In genomic region chr22:44326549-44326881, GRCh38 we compare ENCODE assay signal across 9 cellular contexts. TPM values are rescaled to one million over a fixed set of nuclear protein-coding genes. Genes with fewer than 3 reads are reported as not detected.
DNase-seq lines count a peak whose midpoint lies in the region; ATAC-seq and TF ChIP-seq lines count a peak whose summit lies in the region.
"Had no signal": no experiment of that assay in that cellular context is flagged by ENCODE, and none has a peak within 500 bp of the region (broad histone marks: within the 10 kb centered on the region; RNA-seq: fewer than 3 reads in every experiment).

No MANE protein-coding gene starts in this region.

- TF ChIP-seq EP300 in sigmoid colon (IDR thresholded peaks at IDR 0.05): no peak

- ATAC-seq in HG03442 (IDR thresholded peaks at IDR 0.05; ENCODE audit: unreplicated experiment): no peak

- peak overlapping the region; percentile 52 for H3K9ac ChIP-seq in fibroblast of lung (ENCODE audit: insufficient read depth, low read length)

- H3K27me3 ChIP-seq in Caco-2 (replicated peaks; ENCODE audit: control insufficient read depth, insufficient read depth, low read length): no peaks in the 10 kb centered on the region
- H3K27me3 ChIP-seq in SJSA1 (replicated peaks): peaks cover 13% of the 10 kb centered on the region
- peaks cover 12% of the 10 kb centered on the region for H3K27me3 ChIP-seq in fibroblast of lung (ENCODE audit: control insufficient read depth, insufficient read depth, low read length)
- H3K27me3 ChIP-seq in sigmoid colon: peaks cover 0 to 4% (median 0%) of the 10 kb centered on the region in 3 donors

- BruUV-seq in Caco-2 (replicated peaks; lab: Mats Ljungman, UMichigan): no TSS peak

- in situ Hi-C loops in ACHN (cut with HindIII; ENCODE audit: low pct_ligation_motif_present, low pct_unique_long_range_greater_than_20kb, low sequenced_read_pairs): no loop called here

- no peak for TF ChIP-seq POLR2A in sigmoid colon (IDR thresholded peaks at IDR 0.05)

- no peaks in the 10 kb centered on the region for H3K4me1 Mint-ChIP-seq in Caco-2 (ENCODE audit: low read depth, unreplicated experiment)

- POLR2A ChIA-PET in Caco-2 (lab: Charles Lee): no interaction called here

- no peaks in the 10 kb centered on the region for H3K36me3 ChIP-seq in Caco-2 (ENCODE audit: control insufficient read depth, insufficient read depth, low read length)
- no peaks in the 10 kb centered on the region for H3K36me3 ChIP-seq in SJSA1
- H3K36me3 ChIP-seq in fibroblast of lung (ENCODE audit: control insufficient read depth, insufficient read depth, low read length): no peaks in the 10 kb centered on the region
- H3K36me3 ChIP-seq in sigmoid colon: no peaks in the 10 kb centered on the region

- no peaks in the 10 kb centered on the region for H3K9me3 Mint-ChIP-seq in Caco-2 (ENCODE audit: unreplicated experiment)
- H3K9me3 Mint-ChIP-seq: activated CD4-positive, alpha-beta memory T cell treated with anti-CD3 and anti-CD28 coated beads, Interleukin-2, amount 10 ng/mL, durations not matched to agents 7 days and 5 days had no signal

- DNase-seq in Caco-2 (no peak), SJSA1 (ENCODE audit: low read depth in 1 of 2, low spot score in 2 of 2) (no peak), fibroblast of lung (ENCODE audit: low read depth in 2 of 2) (no peak), sigmoid colon (no peak), SHP77 (lab: John Stamatoyannopoulos, UW) (no peak), ACHN (no peak)
- DNase-seq in NK-92 treated with Interleukin-12 subunit alpha and Interleukin-12 subunit beta, amount 100 ng/mL, for 24 hours (lab: John Stamatoyannopoulos, UW): no peak
- DNase-seq: activated CD4-positive, alpha-beta memory T cell treated with anti-CD3 and anti-CD28 coated beads, Interleukin-2, amount 10 ng/mL, durations not matched to agents 7 days and 5 days had no signal

- H4K20me1 ChIP-seq in fibroblast of lung (ENCODE audit: control insufficient read depth, extremely low read depth, insufficient read depth, low read length): no peaks in the 10 kb centered on the region

- no peaks in the 10 kb centered on the region for H3K36me3 Mint-ChIP-seq in Caco-2 (ENCODE audit: insufficient read depth, unreplicated experiment)

- 68 to 74% methylated on average over 7 of the region's 7 CpGs for WGBS in sigmoid colon, 2 donors

- peaks cover 18% of the 10 kb centered on the region for H3K27me3 Mint-ChIP-seq in Caco-2 (ENCODE audit: insufficient read depth, unreplicated experiment)

- peak overlapping the region; percentile 49 for H3K4me3 Mint-ChIP-seq in Caco-2 (ENCODE audit: unreplicated experiment)

- H3K4me3 ChIP-seq in Caco-2 (ENCODE audit: low read depth, low read length) (no peak overlapping the region), SJSA1 (peak overlapping the region; percentile 45), fibroblast of lung (replicated peaks in 1 of 4; ENCODE audit: control extremely low read depth in 1 of 4, insufficient read depth in 1 of 4, low read depth in 3 of 4, low read length in 4 of 4) (peak overlapping the region; percentile 56 to 89 (median 76)), sigmoid colon (peak overlapping the region; percentile 43 to 60 (median 54))

- intact Hi-C loops in Caco-2 (cut with micrococcal nuclease; ENCODE audit: unreplicated experiment) (no loop called here), sigmoid colon (cut with DNase I) (loop anchor here (10.0 kb wide), 2 partner anchors 298 to 332 kb away; no protein-coding TSS in a partner anchor)

- no peak overlapping the region for H3K27ac Mint-ChIP-seq in Caco-2 (ENCODE audit: unreplicated experiment)
- H3K27ac Mint-ChIP-seq: activated CD4-positive, alpha-beta memory T cell treated with anti-CD3 and anti-CD28 coated beads, Interleukin-2, amount 10 ng/mL, durations not matched to agents 7 days and 5 days had no signal

- H3K4me1 ChIP-seq in Caco-2 (no peaks in the 10 kb centered on the region), SJSA1 (replicated peaks) (peaks cover 10% of the 10 kb centered on the region), fibroblast of lung (ENCODE audit: control insufficient read depth, extremely low read depth, insufficient read depth, low read length) (no peaks in the 10 kb centered on the region), sigmoid colon (peaks cover 0 to 52% (median 37%) of the 10 kb centered on the region in 4 donors)

- peak overlapping the region; percentile 59 for H3K4me2 ChIP-seq in fibroblast of lung (ENCODE audit: extremely low read depth, insufficient read depth, low read length)

- no peak overlapping the region for H2AFZ ChIP-seq in fibroblast of lung (ENCODE audit: low read length)

- CTCF ChIA-PET in Caco-2 (lab: Charles Lee): no interaction called here

- H3K27ac ChIP-seq in SJSA1 (no peak overlapping the region), fibroblast of lung (ENCODE audit: insufficient read depth, low read length) (no peak overlapping the region), sigmoid colon (peak overlapping the region; percentile 52 to 69 (median 64))

- no peaks in the 10 kb centered on the region for H3K9me3 ChIP-seq in Caco-2
- H3K9me3 ChIP-seq in SJSA1 (replicated peaks): no peaks in the 10 kb centered on the region
- H3K9me3 ChIP-seq in fibroblast of lung (ENCODE audit: control insufficient read depth, insufficient read depth, low read depth, low read length): no peaks in the 10 kb centered on the region
- no peaks in the 10 kb centered on the region for H3K9me3 ChIP-seq in sigmoid colon

- H3K79me2 ChIP-seq in fibroblast of lung (ENCODE audit: control insufficient read depth, insufficient read depth, low read length): no peaks in the 10 kb centered on the region

- TF ChIP-seq CTCF in Caco-2 (IDR thresholded peaks at IDR 0.05; ENCODE audit: insufficient read depth in 1 of 2, low read depth in 1 of 2, low read length in 1 of 2, severe bottlenecking in 1 of 2, unreplicated experiment in 1 of 2): no peak
- TF ChIP-seq CTCF in fibroblast of lung (conservative IDR thresholded peaks at IDR 0.05 in 1 of 2, IDR thresholded peaks at IDR 0.05 in 1 of 2; ENCODE audit: low read depth in 1 of 2, low read length in 2 of 2): no peak
- no peak for TF ChIP-seq CTCF in sigmoid colon (IDR thresholded peaks at IDR 0.05)

RNA-seq across cellular contexts. Expression of gene SHISAL1, which starts 13.8 kb away (rescaled TPM):
- total RNA-seq in Caco-2 (2022) (not detected in 2 replicates), fibroblast of lung (2.1 and 3.5 TPM in 2 replicates), sigmoid colon (10 to 100 TPM; 20.7 to 32.4 (median 24.1) TPM)
- total RNA-seq in SJSA1 (2014; rRNA removed; shearing (Covaris generic)): 1.5 and 2.4 TPM in 2 replicates
- polyA plus RNA-seq in fibroblast of lung (0.73 and 2.0 TPM in 2 replicates), sigmoid colon (1 to 10 TPM in 1 of 3 donors, under 1 TPM in 2; 0.23 to 1.3 (median 0.60) TPM)
- 0.54 and 1.7 TPM in 2 replicates for polyA plus RNA-seq in fibroblast of lung (2012)
- 0.90 and 3.2 TPM in 2 replicates for polyA minus RNA-seq in fibroblast of lung (ENCODE audit: low replicate concordance)
- total RNA-seq: activated CD4-positive, alpha-beta memory T cell treated with anti-CD3 and anti-CD28 coated beads, Interleukin-2, amount 10 ng/mL, durations not matched to agents 7 days and 5 days had no signal

Comparison
In these comparisons a context has a peak if more than half of its experiments do, and no peak if none do; other contexts are left out.
1. H3K27ac ChIP-seq: peak in sigmoid colon (4 of 4); none in SJSA1 (single experiment) and fibroblast of lung (single experiment).